In the genomic region with DNA sequence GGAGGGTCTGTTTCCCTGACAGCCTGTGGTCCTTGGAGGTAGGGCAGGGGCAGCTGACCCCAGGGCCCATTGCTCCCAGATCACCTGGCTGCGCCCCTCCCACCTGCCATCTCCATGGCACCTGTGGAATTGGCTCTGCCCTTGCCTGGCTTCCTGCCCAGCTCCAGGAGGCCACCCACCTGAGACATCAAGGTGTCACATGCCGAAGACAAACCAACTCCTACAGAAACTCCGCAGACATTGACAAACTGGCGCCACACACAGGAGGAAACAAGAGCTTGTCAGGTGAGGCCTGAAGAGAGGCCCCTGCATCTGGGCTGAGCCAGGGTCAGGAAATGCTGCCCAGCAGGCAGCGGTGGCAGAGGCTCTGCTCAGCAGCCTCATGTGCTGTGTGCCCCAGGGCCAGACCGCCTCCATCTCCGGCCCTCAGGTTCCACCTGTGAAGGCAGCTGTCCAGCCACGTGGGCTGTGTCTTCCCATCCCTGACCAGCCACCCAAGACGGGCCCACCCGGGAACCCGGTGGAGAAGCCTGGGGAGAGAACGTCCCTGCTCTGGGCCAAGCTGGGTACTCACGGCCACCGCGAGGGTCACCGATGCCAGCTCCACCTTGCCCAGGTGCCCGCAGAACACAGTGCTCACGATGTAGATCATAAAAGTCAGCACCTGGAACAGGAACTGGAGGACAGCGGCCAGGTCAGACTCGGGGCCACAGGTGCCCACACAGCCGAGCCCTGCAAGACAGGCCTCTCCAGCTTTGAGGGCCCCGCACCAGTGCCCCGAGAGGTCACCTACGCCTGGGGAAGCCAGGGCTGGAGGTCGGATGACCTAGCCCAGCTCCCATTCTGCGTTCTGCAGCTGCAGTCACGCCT, we compare ENCODE assay signal across 21 cellular contexts. TPM values are rescaled to one million over a fixed set of nuclear protein-coding genes. Genes with fewer than 3 reads are reported as not detected.
DNase-seq lines count a peak whose midpoint lies in the region; ATAC-seq and TF ChIP-seq lines count a peak whose summit lies in the region.
"Had no signal": no experiment of that assay in that cellular context is flagged by ENCODE, and none has a peak within 500 bp of the region (broad histone marks: within the 10 kb centered on the region; RNA-seq: fewer than 3 reads in every experiment).

No MANE protein-coding gene starts in this region.

- TF ChIP-seq RAD21 in HCT116 (IDR thresholded peaks at IDR 0.05; ENCODE audit: low read depth): peak; percentile 39; the same call in 1 of the 2 replicates

- ATAC-seq in HCT116 (peak; percentile 38; the same call in 1 of the 2 replicates), left lung (peak; percentile 15)
- ATAC-seq: gastroesophageal sphincter had no signal

- no peak overlapping the region for H3K9ac ChIP-seq in HCT116 (ENCODE audit: low read length)

- H3K4me3 Mint-ChIP-seq in Calu3 (ENCODE audit: low read depth, unreplicated experiment): no peak overlapping the region
- H3K4me3 Mint-ChIP-seq: dendritic cell treated with granulocyte-macrophage colony-stimulating factor and Interleukin-4, amounts not matched to agents 40 ng/mL and 50 ng/mL, for 4 days; T-helper 2 cell treated with Interferon-gamma antibody and Interleukin-4, amounts not matched to agents 5 μg/mL and 100 μg/mL, for 36 hours had no signal

- no peak for TF ChIP-seq EP300 in tibial nerve (IDR thresholded peaks at IDR 0.05)

- H3K27ac Mint-ChIP-seq in Calu3 (ENCODE audit: unreplicated experiment): no peak overlapping the region
- H3K27ac Mint-ChIP-seq: dendritic cell treated with granulocyte-macrophage colony-stimulating factor and Interleukin-4, amounts not matched to agents 40 ng/mL and 50 ng/mL, for 4 days; T-helper 2 cell treated with Interferon-gamma antibody and Interleukin-4, amounts not matched to agents 5 μg/mL and 100 μg/mL, for 36 hours had no signal

- POLR2A ChIA-PET in HCT116 (lab: Charles Lee): no interaction called here
- POLR2A ChIA-PET in HEK293T (lab: Yijun Ruan, JAX): interaction anchor here (2.1 kb wide), 1 partner anchor 67 kb away, joined by 7 read pairs; the partner anchor contains the start of gene ALDH3A2

- H3K36me3 Mint-ChIP-seq in Calu3 (ENCODE audit: insufficient read depth, unreplicated experiment): no peaks in the 10 kb centered on the region

- CTCF ChIA-PET in Calu3 (lab: Charles Lee) (no interaction called here), HCT116 (lab: Charles Lee) (interaction anchor here (1.0 to 1.1 kb wide), 2 partner anchors 47 to 168 kb away, joined by 3 to 4 read pairs; no protein-coding TSS in a partner anchor), HEK293T (lab: Yijun Ruan, JAX) (no interaction called here)

- H3K4me3 ChIP-seq in HCT116 (replicated peaks in 1 of 2; ENCODE audit: low read depth in 1 of 2, low read length in 2 of 2) (no peak overlapping the region), Peyer's patch (no peak overlapping the region), left lung (no peak overlapping the region), tibial nerve (no peak overlapping the region), SJCRH30 (no peak overlapping the region)
- H3K4me3 ChIP-seq: gastroesophageal sphincter, SJSA1 had no signal

- DNase-seq in Calu3 (peak; percentile 11), HCT116 (ENCODE audit: low read depth, low spot score) (no peak), Peyer's patch (peak in 2 of 3 donors; percentile 48 to 54), left lung (peak in 1 of 2 donors; percentile 67), tibial nerve (ENCODE audit: low spot score in 2 of 2) (no peak), SJCRH30 (no peak), HEK293T (ENCODE audit: extremely low spot score) (no peak)
- DNase-seq in stimulated activated CD4-positive, alpha-beta T cell treated with anti-CD3 and anti-CD28 coated beads, Interleukin-4, amount 100 ng/mL, for 4 hours: no peak
- DNase-seq: activated CD4-positive, CD25-positive, alpha-beta regulatory T cell treated with anti-CD3 and anti-CD28 coated beads, Interleukin-2, amount 50 U/mL, for 72 hours; activated CD8-positive, alpha-beta memory T cell treated with anti-CD3 and anti-CD28 coated beads, Interleukin-2, amount 50 U/mL, for 4 hours; activated naive CD4-positive, alpha-beta T cell; GOT3; mammary epithelial cell; NCI-H187 treated with DMSO at 0.1 percent for 48 hours had no signal

- H3K4me1 ChIP-seq in HCT116 (ENCODE audit: control insufficient read depth in 1 of 2, insufficient read depth in 2 of 2, low read length in 2 of 2) (peaks cover 5 to 19% of the 10 kb centered on the region in 2 experiments; a peak in 3 of 4 replicates), Peyer's patch (peaks cover 0 to 15% (median 3%) of the 10 kb centered on the region in 4 donors), left lung (no peaks in the 10 kb centered on the region), tibial nerve (peaks cover 0 to 12% (median 3%) of the 10 kb centered on the region in 4 donors), SJCRH30 (no peaks in the 10 kb centered on the region)
- H3K4me1 ChIP-seq: gastroesophageal sphincter, SJSA1 had no signal

- intact Hi-C loops in Calu3 (cut with micrococcal nuclease; ENCODE audit: unreplicated experiment): no loop called here
- intact Hi-C loops in HCT116 (cut with micrococcal nuclease): no loop called here
- intact Hi-C loops in left lung (cut with DNase I): no loop called here

- RAD21 ChIA-PET in HCT116 (lab: Charles Lee; ENCODE audit: low non-redundant PET in 1 of 2, low total read pairs in 2 of 2, uncharacterized antibody in 2 of 2, unreplicated experiment in 2 of 2): no interaction called here

- no peaks in the 10 kb centered on the region for H3K27me3 Mint-ChIP-seq in Calu3 (ENCODE audit: unreplicated experiment)
- H3K27me3 Mint-ChIP-seq: dendritic cell treated with granulocyte-macrophage colony-stimulating factor and Interleukin-4, amounts not matched to agents 40 ng/mL and 50 ng/mL, for 4 days had no signal

- H3K4me2 ChIP-seq in HCT116 (ENCODE audit: low read length): no peak overlapping the region

- H3K4me1 Mint-ChIP-seq in Calu3 (ENCODE audit: low read depth, unreplicated experiment): peaks cover 9% of the 10 kb centered on the region

- no peak overlapping the region for H2AFZ ChIP-seq in HCT116 (ENCODE audit: low read depth, low read length, poor library complexity, severe bottlenecking)

- no peaks in the 10 kb centered on the region for H3K9me2 ChIP-seq in HCT116 (ENCODE audit: insufficient read depth)

- H3K79me2 ChIP-seq in HCT116 (ENCODE audit: insufficient read depth, low read length): no peaks in the 10 kb centered on the region

- TF ChIP-seq CTCF in Calu3 (IDR thresholded peaks at IDR 0.05; ENCODE audit: unreplicated experiment) (no peak), HCT116 (IDR thresholded peaks at IDR 0.05 in 2 of 3, conservative IDR thresholded peaks at IDR 0.05 in 1 of 3; ENCODE audit: borderline replicate concordance in 1 of 3, insufficient read depth in 1 of 3, low read depth in 2 of 3, low read length in 2 of 3) (no peak), Peyer's patch (IDR thresholded peaks at IDR 0.05) (no peak), left lung (IDR thresholded peaks at IDR 0.05) (no peak), tibial nerve (IDR thresholded peaks at IDR 0.05) (no peak)

- TF ChIP-seq POLR2A in HCT116 (IDR thresholded peaks at IDR 0.05; ENCODE audit: borderline replicate concordance, extremely low read depth, insufficient read depth, insufficient read length) (no peak), Peyer's patch (IDR thresholded peaks at IDR 0.05) (no peak), tibial nerve (IDR thresholded peaks at IDR 0.05) (no peak)

- H3K36me3 ChIP-seq in HCT116 (ENCODE audit: control insufficient read depth in 1 of 2, insufficient read depth in 2 of 2, low read length in 2 of 2): no peaks in the 10 kb centered on the region
- no peaks in the 10 kb centered on the region for H3K36me3 ChIP-seq in Peyer's patch
- H3K36me3 ChIP-seq in left lung: no peaks in the 10 kb centered on the region
- no peaks in the 10 kb centered on the region for H3K36me3 ChIP-seq in tibial nerve
- no peaks in the 10 kb centered on the region for H3K36me3 ChIP-seq in SJCRH30
- H3K36me3 ChIP-seq: gastroesophageal sphincter, SJSA1 had no signal

- H3K9me3 Mint-ChIP-seq in Calu3 (ENCODE audit: low read depth, unreplicated experiment): no peaks in the 10 kb centered on the region
- H3K9me3 Mint-ChIP-seq: dendritic cell treated with granulocyte-macrophage colony-stimulating factor and Interleukin-4, amounts not matched to agents 40 ng/mL and 50 ng/mL, for 4 days; T-helper 2 cell treated with Interferon-gamma antibody and Interleukin-4, amounts not matched to agents 5 μg/mL and 100 μg/mL, for 36 hours had no signal

- no TSS peak for BruUV-seq in Calu3 (replicated peaks; lab: Mats Ljungman, UMichigan)
- BruUV-seq in HCT116 (replicated peaks; lab: Mats Ljungman, UMichigan): no TSS peak

- H4K20me1 ChIP-seq in HCT116 (ENCODE audit: insufficient read depth): no peaks in the 10 kb centered on the region

- 84 to 91% methylated on average over 25 of the region's 27 CpGs for WGBS in tibial nerve, 2 donors

- H3K27me3 ChIP-seq in HCT116 (ENCODE audit: insufficient read depth, low read length) (no peaks in the 10 kb centered on the region), Peyer's patch (no peaks in the 10 kb centered on the region), left lung (no peaks in the 10 kb centered on the region), tibial nerve (no peaks in the 10 kb centered on the region), SJCRH30 (peaks cover 28% of the 10 kb centered on the region)
- H3K27me3 ChIP-seq: gastroesophageal sphincter, SJSA1 had no signal

- H3K9me3 ChIP-seq in HCT116 (ENCODE audit: control insufficient read depth in 1 of 2, insufficient read depth in 1 of 2, low read depth in 1 of 2, low read length in 2 of 2) (no peaks in the 10 kb centered on the region), Peyer's patch (no peaks in the 10 kb centered on the region), left lung (no peaks in the 10 kb centered on the region), tibial nerve (no peaks in the 10 kb centered on the region), SJCRH30 (replicated peaks) (no peaks in the 10 kb centered on the region)
- H3K9me3 ChIP-seq: gastroesophageal sphincter, SJSA1 had no signal

- H3K27ac ChIP-seq in HCT116 (ENCODE audit: low read depth, low read length) (no peak overlapping the region), Peyer's patch (no peak overlapping the region), left lung (no peak overlapping the region), tibial nerve (no peak overlapping the region), SJCRH30 (no peak overlapping the region)
- H3K27ac ChIP-seq: epithelial cell of prostate, gastroesophageal sphincter, SJSA1 had no signal

RNA-seq across cellular contexts. Expression of gene SLC47A2, which starts 1.6 kb away (rescaled TPM):
- total RNA-seq in Calu3 (2022): not detected in 2 replicates
- total RNA-seq in HCT116 (2021; ENCODE audit: unreplicated experiment): not detected
- 0.05 and 0.12 TPM in 2 replicates for polyA plus RNA-seq in HCT116 (2012)
- total RNA-seq in Peyer's patch: 1 to 10 TPM in 3 of 4 donors, not detected in 1; 3.9 to 6.8 (median 6.3) TPM
- not detected for total RNA-seq in left lung
- not detected for total RNA-seq in tibial nerve
- total RNA-seq in SJCRH30 (2014; rRNA removed; shearing (Covaris generic)): not detected in 2 replicates
- total RNA-seq: gastroesophageal sphincter, HT1080, SJSA1 had no signal
- polyA plus RNA-seq: neural cell had no signal

RNA-seq across cellular contexts. Expression of gene ALDH3A1, which starts 33.3 kb away (rescaled TPM):
- total RNA-seq in Calu3 (2022) (0.38 and 0.47 TPM in 2 replicates), HCT116 (2021; ENCODE audit: unreplicated experiment) (0.86 TPM), Peyer's patch (10 to 100 TPM in 1 of 4 donors, 1 to 10 TPM in 3; 1.7 to 23.1 (median 3.2) TPM), left lung (1 to 10 TPM; 1.2 to 4.7 TPM), tibial nerve (1 to 10 TPM in 2 of 4 donors, under 1 TPM in 1, not detected in 1; 0.21 to 2.1 (median 1.7) TPM)
- 1.0 and 1.2 TPM in 2 replicates for polyA plus RNA-seq in HCT116 (2012)
- total RNA-seq in SJCRH30 (2014; rRNA removed; shearing (Covaris generic)): not detected in 2 replicates
- total RNA-seq: SJSA1 had no signal

Comparison
In these comparisons a context has a peak if more than half of its experiments do, and no peak if none do; other contexts are left out.
1. DNase-seq: peak in Calu3 (single experiment) and Peyer's patch (2 of 3); none in HCT116 (single experiment), tibial nerve (0 of 2), SJCRH30 (0 of 2), stimulated activated CD4-positive, alpha-beta T cell treated with anti-CD3 and anti-CD28 coated beads, Interleukin-4, amount 100 ng/mL, for 4 hours (0 of 2) and HEK293T (single experiment).